8 cellular contexts compared by ENCODE assay signal in genomic region chr7:76302299-76303056, GRCh38. TPM values are rescaled to one million over a fixed set of nuclear protein-coding genes. Genes with fewer than 3 reads are reported as not detected.
DNase-seq lines count a peak whose midpoint lies in the region; ATAC-seq and TF ChIP-seq lines count a peak whose summit lies in the region.

HSPB1 (plus strand) TSS chr7:76302673; CDS start chr7:76302713, 40 bp downstream.

- DNase-seq in AG09309 (ENCODE audit: low read depth) (no peak), NOMO-1 treated with dmso at 0.1 percent for 144 hours (lab: John Stamatoyannopoulos, UW; ENCODE audit: unreplicated experiment) (peak; percentile 97), endothelial cell (ENCODE audit: low spot score) (peak; percentile 76), mesendoderm (peak; percentile 93)
- DNase-seq in activated CD8-positive, alpha-beta memory T cell treated with anti-CD3 and anti-CD28 coated beads, Interleukin-2, amount 50 U/mL, for 48 hours: peak; percentile 70
- peak; percentile 45 to 72 for DNase-seq in stimulated activated effector memory CD8-positive, alpha-beta T cell treated with anti-CD3 and anti-CD28 coated beads, Interleukin-12 subunit alpha, Interleukin-12 subunit beta, amount 100 ng/mL, for 72 hours (ENCODE audit: low spot score in 2 of 2)

- no peaks in the 10 kb centered on the region for H3K79me1 ChIP-seq in mesendoderm (ENCODE audit: low read length)

- peak within 1 kb of the TSS; percentile 2 for H2BK5ac ChIP-seq in mesendoderm (ENCODE audit: low read length)

- no peaks in the 10 kb centered on the region for H3K9me3 Mint-ChIP-seq in endothelial cell (ENCODE audit: unreplicated experiment)
- no peaks in the 10 kb centered on the region for H3K9me3 Mint-ChIP-seq in stimulated activated effector memory CD8-positive, alpha-beta T cell treated with anti-CD3 and anti-CD28 coated beads, Interleukin-12 subunit alpha, Interleukin-12 subunit beta, amount 100 ng/mL, for 72 hours

- TF ChIP-seq CTCF in AG09309 (IDR thresholded peaks at IDR 0.05; ENCODE audit: control insufficient read depth, insufficient read depth, low read depth, low read length, missing control alignments) (no peak), endothelial cell (IDR thresholded peaks at IDR 0.05; ENCODE audit: unreplicated experiment) (no peak)

- H3K4me3 ChIP-seq in AG09309 (ENCODE audit: control insufficient read depth, low read depth, low read length) (peak within 1 kb of the TSS; percentile 94), mesendoderm (ENCODE audit: low read length) (peak within 1 kb of the TSS; percentile 67)

- no peaks in the 10 kb centered on the region for H3K79me2 ChIP-seq in mesendoderm (ENCODE audit: control insufficient read depth, insufficient read depth, low read length)

- peak within 1 kb of the TSS; percentile 7 for H4K8ac ChIP-seq in mesendoderm (ENCODE audit: low read depth, low read length)

- no peaks in the 10 kb centered on the region for H3K4me1 ChIP-seq in mesendoderm (ENCODE audit: control insufficient read depth, low read depth, low read length)

- H3K36me3 Mint-ChIP-seq in endothelial cell (ENCODE audit: low read depth, unreplicated experiment): peaks cover 5% of the 10 kb centered on the region
- peaks cover 15% of the 10 kb centered on the region for H3K36me3 Mint-ChIP-seq in stimulated activated effector memory CD8-positive, alpha-beta T cell treated with anti-CD3 and anti-CD28 coated beads, Interleukin-12 subunit alpha, Interleukin-12 subunit beta, amount 100 ng/mL, for 72 hours

- peak within 1 kb of the TSS; percentile 63 for H3K4me2 ChIP-seq in mesendoderm (ENCODE audit: low read length)

- ATAC-seq in GM19025 (IDR thresholded peaks at IDR 0.05; ENCODE audit: low read depth, unreplicated experiment): peak; percentile 53
- ATAC-seq in HG03565 (IDR thresholded peaks at IDR 0.05; ENCODE audit: unreplicated experiment): peak; percentile 45
- peak; percentile 64 for ATAC-seq in stimulated activated effector memory CD8-positive, alpha-beta T cell treated with anti-CD3 and anti-CD28 coated beads, Interleukin-12 subunit alpha, Interleukin-12 subunit beta, amount 100 ng/mL, for 72 hours

- peak within 1 kb of the TSS; percentile 85 for H3K18ac ChIP-seq in mesendoderm (ENCODE audit: low read length)

- no peak within 1 kb of the TSS for H3K23ac ChIP-seq in mesendoderm (ENCODE audit: low read length)

- H3K56ac ChIP-seq in mesendoderm (ENCODE audit: low read length): peak within 1 kb of the TSS; percentile 93

- peak within 1 kb of the TSS; percentile 82 for H3K27ac ChIP-seq in mesendoderm (ENCODE audit: low read depth, low read length)

- H3K4me1 Mint-ChIP-seq in endothelial cell (ENCODE audit: unreplicated experiment): peaks cover 20% of the 10 kb centered on the region
- H3K4me1 Mint-ChIP-seq in stimulated activated effector memory CD8-positive, alpha-beta T cell treated with anti-CD3 and anti-CD28 coated beads, Interleukin-12 subunit alpha, Interleukin-12 subunit beta, amount 100 ng/mL, for 72 hours: peaks cover 21% of the 10 kb centered on the region

- H2AK5ac ChIP-seq in mesendoderm (ENCODE audit: low read length): no peak within 1 kb of the TSS

- no peak within 1 kb of the TSS for H2BK15ac ChIP-seq in mesendoderm (replicated peaks; ENCODE audit: low read depth)

- H4K5ac ChIP-seq in mesendoderm (ENCODE audit: low read length): no peak within 1 kb of the TSS

- no peaks in the 10 kb centered on the region for H3K36me3 ChIP-seq in mesendoderm (ENCODE audit: control insufficient read depth, insufficient read depth, low read length)

- WGBS in mesendoderm (ENCODE audit: extremely low coverage, insufficient coverage, low lambda C conversion rate): no CpG with 5 or more reads among the region's 65 CpGs

- peak within 1 kb of the TSS; percentile 84 for H3K27ac Mint-ChIP-seq in endothelial cell (ENCODE audit: unreplicated experiment)
- H3K27ac Mint-ChIP-seq in stimulated activated effector memory CD8-positive, alpha-beta T cell treated with anti-CD3 and anti-CD28 coated beads, Interleukin-12 subunit alpha, Interleukin-12 subunit beta, amount 100 ng/mL, for 72 hours: peak within 1 kb of the TSS; percentile 95

- H3K9ac ChIP-seq in mesendoderm (ENCODE audit: low read length): peak within 1 kb of the TSS; percentile 92

- H2BK120ac ChIP-seq in mesendoderm (ENCODE audit: low read depth, low read length): no peak within 1 kb of the TSS

- H3K4ac ChIP-seq in mesendoderm (ENCODE audit: low read depth, low read length): peak within 1 kb of the TSS; percentile 62

- H3K4me3 Mint-ChIP-seq in endothelial cell (ENCODE audit: unreplicated experiment): peak within 1 kb of the TSS; percentile 93
- peak within 1 kb of the TSS; percentile 86 for H3K4me3 Mint-ChIP-seq in stimulated activated effector memory CD8-positive, alpha-beta T cell treated with anti-CD3 and anti-CD28 coated beads, Interleukin-12 subunit alpha, Interleukin-12 subunit beta, amount 100 ng/mL, for 72 hours

- peaks cover 15% of the 10 kb centered on the region for H3K27me3 Mint-ChIP-seq in endothelial cell (ENCODE audit: unreplicated experiment)

- no peaks in the 10 kb centered on the region for H3K27me3 ChIP-seq in mesendoderm (ENCODE audit: insufficient read depth, low read length, poor library complexity)

RNA-seq across cellular contexts. Expression of gene HSPB1, which starts in this region (rescaled TPM):
- 581 TPM for total RNA-seq in endothelial cell (ENCODE audit: unreplicated experiment)
- polyA plus RNA-seq in mesendoderm (2013, experiment 1 of 2): 197 TPM
- 201 TPM for polyA plus RNA-seq in mesendoderm (2013, experiment 2 of 2)
